ENCODE assay signal across 20 cellular contexts in the genomic region with DNA sequence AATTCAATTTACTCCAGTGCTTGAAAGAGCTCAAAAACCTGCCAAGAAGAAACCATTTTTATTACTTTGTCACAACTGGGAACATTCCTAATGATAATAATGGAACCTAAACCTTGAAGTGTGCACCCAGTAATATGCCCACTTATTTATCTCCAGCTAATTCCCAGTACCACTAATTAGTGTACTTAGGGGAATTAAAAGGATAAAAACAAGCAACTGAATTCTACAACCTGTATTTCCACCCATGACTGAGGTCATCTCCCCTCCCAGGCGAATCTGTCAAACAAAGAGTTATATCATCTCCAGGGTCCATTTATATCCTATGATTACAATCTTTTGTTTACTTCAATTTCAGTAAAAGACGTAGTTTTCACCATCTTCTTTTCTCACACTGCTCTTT.
"Had no signal": no experiment of that assay in that cellular context is flagged by ENCODE, and none has a peak within 500 bp of the region (broad histone marks: within the 10 kb centered on the region; RNA-seq: fewer than 3 reads in every experiment).

No MANE protein-coding gene starts in this region.

- DNase-seq: cortex of kidney; kidney; mucosa of descending colon; naive B cell; nucleus accumbens; stimulated activated CD4-positive, alpha-beta T cell treated with anti-CD3 and anti-CD28 coated beads, Interleukin-4, amount 100 ng/mL, for 4 hours; stimulated activated naive CD8-positive, alpha-beta T cell treated with anti-CD3 and anti-CD28 coated beads, Interleukin-15, Interleukin-2, amounts not matched to agents 100 U/mL and 50 U/mL, for 24 hours; substantia nigra; testis; tibial artery; upper lobe of left lung had no signal

- H3K27me3 ChIP-seq: right atrium auricular region, testis, tibial artery, upper lobe of left lung had no signal

- H3K27me3 Mint-ChIP-seq: naive B cell; stimulated activated memory B cell treated with anti-CD40 and anti-IgM and Interleukin-4, amounts not matched to agents 10 μg/mL and 1 μg/mL and 100 μg/mL, for 72 hours had no signal

- H3K4me1 Mint-ChIP-seq: memory B cell; naive B cell; stimulated activated memory B cell treated with anti-CD40 and anti-IgM and Interleukin-4, amounts not matched to agents 10 μg/mL and 1 μg/mL and 100 μg/mL, for 72 hours had no signal

- H3K27ac Mint-ChIP-seq: memory B cell; natural killer cell treated with Interleukin-12 subunit alpha and Interleukin-12 subunit beta and Interleukin-15 and Interleukin-18, amount 100 ng/mL, for 72 hours; stimulated activated memory B cell treated with anti-CD40 and anti-IgM and Interleukin-4, amounts not matched to agents 10 μg/mL and 1 μg/mL and 100 μg/mL, for 72 hours had no signal

- H3K4me2 ChIP-seq: smooth muscle cell had no signal

- H3K27ac ChIP-seq: prostate gland, right atrium auricular region, testis, tibial artery, upper lobe of left lung had no signal

- H3K4me3 Mint-ChIP-seq: memory B cell; naive B cell; natural killer cell treated with Interleukin-12 subunit alpha and Interleukin-12 subunit beta and Interleukin-15 and Interleukin-18, amount 100 ng/mL, for 72 hours; stimulated activated memory B cell treated with anti-CD40 and anti-IgM and Interleukin-4, amounts not matched to agents 10 μg/mL and 1 μg/mL and 100 μg/mL, for 72 hours had no signal

- H3K9me3 Mint-ChIP-seq: memory B cell; naive B cell; natural killer cell treated with Interleukin-12 subunit alpha and Interleukin-12 subunit beta and Interleukin-15 and Interleukin-18, amount 100 ng/mL, for 72 hours; stimulated activated memory B cell treated with anti-CD40 and anti-IgM and Interleukin-4, amounts not matched to agents 10 μg/mL and 1 μg/mL and 100 μg/mL, for 72 hours had no signal

- H3K4me3 ChIP-seq: lung, mucosa of descending colon, prostate gland, right atrium auricular region, smooth muscle cell, testis, tibial artery, upper lobe of left lung had no signal

- H3K9me3 ChIP-seq: mucosa of descending colon, prostate gland, right atrium auricular region, testis, tibial artery, upper lobe of left lung had no signal

- H3K4me1 ChIP-seq: prostate gland, right atrium auricular region, testis, tibial artery, upper lobe of left lung had no signal

- H3K36me3 Mint-ChIP-seq: memory B cell; naive B cell; natural killer cell treated with Interleukin-12 subunit alpha and Interleukin-12 subunit beta and Interleukin-15 and Interleukin-18, amount 100 ng/mL, for 72 hours; stimulated activated memory B cell treated with anti-CD40 and anti-IgM and Interleukin-4, amounts not matched to agents 10 μg/mL and 1 μg/mL and 100 μg/mL, for 72 hours had no signal

- H3K36me3 ChIP-seq: prostate gland, right atrium auricular region, tibial artery, upper lobe of left lung had no signal

- ATAC-seq: left lobe of liver; mucosa of descending colon; natural killer cell treated with Interleukin-12 subunit alpha and Interleukin-12 subunit beta and Interleukin-15 and Interleukin-18, amount 100 ng/mL, for 72 hours; sciatic nerve; stimulated activated memory B cell treated with anti-CD40 and anti-IgM and Interleukin-4, amounts not matched to agents 10 μg/mL and 1 μg/mL and 100 μg/mL, for 72 hours; stimulated activated naive CD8-positive, alpha-beta T cell treated with anti-CD3 and anti-CD28 coated beads, Interleukin-15, Interleukin-2, amounts not matched to agents 100 U/mL and 50 U/mL, for 24 hours had no signal
